In the genomic region with DNA sequence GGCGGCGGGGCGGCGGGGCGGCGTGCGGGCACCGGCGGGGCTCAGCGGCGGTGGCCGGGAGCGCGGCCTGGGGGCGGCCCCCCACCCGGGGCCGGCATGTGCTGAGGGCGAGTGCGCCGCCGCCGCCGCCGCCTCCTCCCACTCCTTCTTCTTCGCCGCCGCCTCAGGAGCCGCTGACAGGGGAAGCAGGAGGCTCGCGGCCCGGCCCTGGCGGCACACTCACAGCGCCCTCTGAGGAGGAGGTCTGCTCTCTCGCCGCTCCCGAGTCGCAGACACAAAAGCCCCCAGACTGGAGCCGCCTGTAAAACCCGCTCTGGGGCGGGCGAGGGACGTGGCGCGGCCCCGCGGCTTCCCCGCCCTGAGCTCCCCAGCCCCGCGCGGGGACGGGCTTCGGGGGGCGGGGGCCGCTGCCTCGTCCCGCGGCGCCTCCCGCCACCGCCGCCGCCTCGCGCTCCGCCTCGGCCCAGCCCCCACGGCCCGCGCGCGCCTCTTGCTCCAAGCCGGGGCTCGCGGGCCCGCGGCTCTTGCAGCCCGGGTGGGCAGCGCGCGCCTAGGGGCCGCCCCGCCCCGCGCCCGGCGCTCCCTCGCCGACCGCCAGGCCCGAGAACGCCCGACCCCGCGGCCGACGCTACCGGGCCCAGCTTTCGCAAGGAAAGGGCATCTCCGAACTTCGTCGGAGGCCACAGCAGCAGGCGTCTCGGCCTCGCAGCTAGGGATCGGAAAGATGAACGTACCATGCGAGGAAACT, we compare ENCODE assay signal across 8 cellular contexts. TPM values are rescaled to one million over a fixed set of nuclear protein-coding genes. Genes with fewer than 3 reads are reported as not detected.
DNase-seq lines count a peak whose midpoint lies in the region; ATAC-seq and TF ChIP-seq lines count a peak whose summit lies in the region.

A gene with protein sequence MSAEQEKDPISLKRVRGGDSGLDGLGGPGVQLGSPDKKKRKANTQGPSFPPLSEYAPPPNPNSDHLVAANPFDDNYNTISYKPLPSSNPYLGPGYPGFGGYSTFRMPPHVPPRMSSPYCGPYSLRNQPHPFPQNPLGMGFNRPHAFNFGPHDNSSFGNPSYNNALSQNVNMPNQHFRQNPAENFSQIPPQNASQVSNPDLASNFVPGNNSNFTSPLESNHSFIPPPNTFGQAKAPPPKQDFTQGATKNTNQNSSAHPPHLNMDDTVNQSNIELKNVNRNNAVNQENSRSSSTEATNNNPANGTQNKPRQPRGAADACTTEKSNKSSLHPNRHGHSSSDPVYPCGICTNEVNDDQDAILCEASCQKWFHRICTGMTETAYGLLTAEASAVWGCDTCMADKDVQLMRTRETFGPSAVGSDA (minus strand): TSS at position 276 of the 748 bp plus-strand sequence. CDS start 462 bp downstream, outside the sequence.

- H3K9me3 ChIP-seq in esophagus muscularis mucosa (no peaks in the 10 kb centered on the region), mucosa of stomach (ENCODE audit: control insufficient read depth, low read length) (no peaks in the 10 kb centered on the region), stomach (no peaks in the 10 kb centered on the region)

- under 1% methylated on average over 51 of the region's 107 CpGs for WGBS in esophagus muscularis mucosa
- WGBS in stomach, 5 donors: 0 to 9% (median 1%) methylated on average over 43 to 107 of the region's 107 CpGs

- intact Hi-C loops in esophagus muscularis mucosa (cut with DNase I) (loop anchor here (5.0 kb wide), 1 partner anchor 91 kb away; no protein-coding TSS in a partner anchor), stomach (cut with DNase I; ENCODE audit: low total_unique reads) (no loop called here)

- H3K4me1 ChIP-seq in esophagus muscularis mucosa (peaks cover 7 to 37% (median 31%) of the 10 kb centered on the region in 4 donors), mucosa of stomach (ENCODE audit: control insufficient read depth, insufficient read depth, low read length) (peaks cover 5% of the 10 kb centered on the region), stomach (peaks cover 0 to 30% (median 17%) of the 10 kb centered on the region in 4 donors)

- TF ChIP-seq CTCF in esophagus muscularis mucosa (IDR thresholded peaks at IDR 0.05) (no peak), stomach (IDR thresholded peaks at IDR 0.05) (no peak)

- H3K27ac ChIP-seq in esophagus muscularis mucosa (replicated peaks in 1 of 4) (peak within 1 kb of the TSS; percentile 90 to 93 (median 91)), stomach (peak within 1 kb of the TSS; percentile 67 to 89 (median 72))

- H3K4me3 ChIP-seq in esophagus muscularis mucosa (peak within 1 kb of the TSS; percentile 75 to 78 (median 76)), mucosa of stomach (ENCODE audit: low read length) (peak within 1 kb of the TSS; percentile 22), stomach (peak within 1 kb of the TSS; percentile 62 to 71 (median 66))

- H3K27me3 ChIP-seq in esophagus muscularis mucosa (no peaks in the 10 kb centered on the region), mucosa of stomach (ENCODE audit: control insufficient read depth, insufficient read depth, low read length) (peaks cover 26% of the 10 kb centered on the region), stomach (peaks cover 0 to 26% (median 21%) of the 10 kb centered on the region in 3 donors)

- no peak for TF ChIP-seq POLR2A in esophagus muscularis mucosa (IDR thresholded peaks at IDR 0.05; ENCODE audit: low read depth)
- no peak for TF ChIP-seq POLR2A in stomach (IDR thresholded peaks at IDR 0.05)

- TF ChIP-seq EP300 in esophagus muscularis mucosa (IDR thresholded peaks at IDR 0.05) (no peak), stomach (IDR thresholded peaks at IDR 0.05) (no peak)

- peak; percentile 63 for ATAC-seq in GM21786 (IDR thresholded peaks at IDR 0.05; ENCODE audit: unreplicated experiment)

- DNase-seq in DMS79 (lab: John Stamatoyannopoulos, UW) (peak; percentile 6), NCI-H2171 treated with DMSO at 0.1 percent for 48 hours (lab: John Stamatoyannopoulos, UW) (peak; percentile 65), esophagus muscularis mucosa (ENCODE audit: extremely low spot score) (no peak), stomach (peak; percentile 48), SHP77 treated with DMSO at 0.1 percent for 48 hours (lab: John Stamatoyannopoulos, UW) (no peak)
- DNase-seq in activated CD8-positive, alpha-beta memory T cell treated with anti-CD3 and anti-CD28 coated beads, Interleukin-2, amount 50 U/mL, for 1 hour (ENCODE audit: extremely low read depth): peak; percentile 3

- H3K36me3 ChIP-seq in esophagus muscularis mucosa (no peaks in the 10 kb centered on the region), mucosa of stomach (ENCODE audit: control insufficient read depth, insufficient read depth, low read length) (no peaks in the 10 kb centered on the region), stomach (no peaks in the 10 kb centered on the region)

- peak within 1 kb of the TSS; percentile 53 for H3K9ac ChIP-seq in mucosa of stomach (ENCODE audit: low read length)

RNA-seq across cellular contexts. Expression of the gene that starts here (rescaled TPM):
- total RNA-seq in esophagus muscularis mucosa (10 to 100 TPM; 13.6 to 20.7 (median 16.7) TPM), stomach (10 to 100 TPM in 2 of 5 donors, 1 to 10 TPM in 2, not detected in 1; 4.1 to 15.2 (median 10.0) TPM)
- polyA plus RNA-seq in stomach: 1 to 10 TPM in 1 of 3 donors, under 1 TPM in 2; 0.61 to 1.5 (median 0.93) TPM

Comparison
In these comparisons a context has a peak if more than half of its experiments do, and no peak if none do; other contexts are left out.
1. DNase-seq: peak in DMS79 (single experiment), NCI-H2171 treated with DMSO at 0.1 percent for 48 hours (single experiment), activated CD8-positive, alpha-beta memory T cell treated with anti-CD3 and anti-CD28 coated beads, Interleukin-2, amount 50 U/mL, for 1 hour (single experiment) and stomach (single experiment); none in esophagus muscularis mucosa (single experiment) and SHP77 treated with DMSO at 0.1 percent for 48 hours (single experiment).
2. H3K4me3 ChIP-seq: peak in every context shown above with its lines; median percentile 76 in esophagus muscularis mucosa; 66 in stomach; 22 in mucosa of stomach.